ENCODE assay signal across 9 cellular contexts in the genomic region with DNA sequence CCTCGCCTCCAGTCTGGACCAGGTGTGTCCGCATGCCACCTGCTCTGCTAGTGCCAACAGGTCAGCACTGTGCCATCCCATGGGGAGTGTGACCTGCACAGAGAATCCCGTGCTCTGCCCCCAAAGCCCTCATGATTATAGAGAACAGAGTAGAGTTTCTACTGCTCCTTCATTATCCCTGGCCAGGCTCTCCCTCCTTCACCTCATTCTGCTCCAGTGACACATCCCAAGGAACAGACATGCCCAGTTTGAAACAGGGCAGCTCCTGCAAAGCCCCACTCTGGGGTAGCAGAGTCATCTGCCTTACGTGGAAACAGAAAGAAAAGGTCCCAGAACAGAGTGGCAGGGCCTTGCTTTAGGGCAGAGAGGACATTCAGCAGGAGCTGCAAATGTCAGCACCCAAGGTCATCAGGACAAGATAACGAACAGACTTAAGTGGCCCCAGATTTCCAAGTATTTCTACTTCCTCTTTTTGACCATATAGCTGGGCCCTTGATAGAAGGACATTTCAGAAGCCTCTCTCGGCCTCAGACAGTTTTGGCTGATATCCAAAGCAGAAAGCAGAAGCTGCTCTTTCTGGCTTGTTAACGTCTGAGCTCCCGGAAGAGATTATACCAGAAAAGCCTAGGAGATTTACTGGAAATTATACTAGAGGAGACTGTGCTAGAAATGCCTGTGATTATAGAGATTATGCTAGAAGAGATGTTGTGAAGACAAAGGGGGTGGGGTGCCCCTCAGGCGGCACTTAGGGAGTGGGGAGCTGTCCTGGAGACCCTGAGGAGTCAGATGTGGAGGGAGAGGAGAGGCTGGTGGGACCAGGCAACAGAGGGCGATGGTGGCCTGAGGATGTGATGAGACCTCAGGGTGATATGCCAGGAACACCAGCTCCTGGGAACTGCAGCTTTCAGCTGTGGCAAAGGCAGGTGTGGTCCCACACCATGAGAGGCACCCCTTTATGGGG. TPM values are rescaled to one million over a fixed set of nuclear protein-coding genes. Genes with fewer than 3 reads are reported as not detected.
DNase-seq lines count a peak whose midpoint lies in the region; ATAC-seq, FAIRE-seq and TF ChIP-seq lines count a peak whose summit lies in the region.
"Had no signal": no experiment of that assay in that cellular context is flagged by ENCODE, and none has a peak within 500 bp of the region (broad histone marks: within the 10 kb centered on the region; RNA-seq: fewer than 3 reads in every experiment).

No MANE protein-coding gene starts in this region.

- H3K4me1 ChIP-seq in BLaER1 treated with 17β-estradiol and CSF1 and Interleukin-3, amounts not matched to agents 10 nM and 100 nM: peaks cover 14 to 93% (median 49%) of the 10 kb centered on the region in 10 experiments

- no peaks in the 10 kb centered on the region for H3K27me3 ChIP-seq in BLaER1 treated with 17β-estradiol and CSF1 and Interleukin-3, amounts not matched to agents 10 nM and 100 nM

- no peaks in the 10 kb centered on the region for H3K9me3 Mint-ChIP-seq in activated naive CD4-positive, alpha-beta T cell treated with anti-CD3 and anti-CD28 coated beads, Interleukin-2, amount 50 U/mL, for 72 hours

- H3K36me3 ChIP-seq in BLaER1 treated with 17β-estradiol and CSF1 and Interleukin-3, amounts not matched to agents 10 nM and 100 nM: no peaks in the 10 kb centered on the region

- no peak for TF ChIP-seq POLR2A in H54 (IDR thresholded peaks at IDR 0.05; ENCODE audit: low read depth, low read length)

- ATAC-seq in activated naive CD4-positive, alpha-beta T cell treated with anti-CD3 and anti-CD28 coated beads, Interleukin-2, amount 50 U/mL, for 72 hours: no peak
- no peak for ATAC-seq in HG02970 (IDR thresholded peaks at IDR 0.05; ENCODE audit: low FRiP score, unreplicated experiment)

- peak in 58 of 76 experiments; percentile 5 to 91 (median 48) for DNase-seq in HUDEP-2 (lab: John Stamatoyannopoulos, UW; ENCODE audit: unreplicated experiment in 76 of 76)
- DNase-seq in amniotic epithelial cell (ENCODE audit: low read depth): peak; percentile 11
- peak; percentile 54 for DNase-seq in mucosa of gallbladder (ENCODE audit: low spot score)
- no peak for DNase-seq in activated CD8-positive, alpha-beta memory T cell treated with anti-CD3 and anti-CD28 coated beads, Interleukin-2, amount 50 U/mL, for 48 hours
- DNase-seq in activated naive CD4-positive, alpha-beta T cell treated with anti-CD3 and anti-CD28 coated beads, Interleukin-2, amount 50 U/mL, for 72 hours (ENCODE audit: low spot score in 2 of 2): no peak
- no peak for DNase-seq in H54 (ENCODE audit: insufficient read length, low spot score)

- no peaks in the 10 kb centered on the region for H3K9me3 ChIP-seq in BLaER1 treated with 17β-estradiol and CSF1 and Interleukin-3, amounts not matched to agents 10 nM and 100 nM (replicated peaks in 1 of 11)

- H4K20me1 ChIP-seq in BLaER1 treated with 17β-estradiol and CSF1 and Interleukin-3, amounts not matched to agents 10 nM and 100 nM: no peaks in the 10 kb centered on the region

- no peak for FAIRE-seq in H54 (lab: Jason Lieb, UNC)

- H3K4me3 ChIP-seq in BLaER1 treated with 17β-estradiol and CSF1 and Interleukin-3, amounts not matched to agents 10 nM and 100 nM: peak overlapping the region in 1 of 10 experiments; percentile 13; a peak in 1 of 20 replicates

- peak overlapping the region in 1 of 2 donors; percentile 25 for H3K27ac Mint-ChIP-seq in activated naive CD4-positive, alpha-beta T cell treated with anti-CD3 and anti-CD28 coated beads, Interleukin-2, amount 50 U/mL, for 72 hours

- peak overlapping the region; percentile 48 to 89 (median 74); a peak in 21 of 22 replicates for H3K27ac ChIP-seq in BLaER1 treated with 17β-estradiol and CSF1 and Interleukin-3, amounts not matched to agents 10 nM and 100 nM

- H3K36me3 Mint-ChIP-seq in activated naive CD4-positive, alpha-beta T cell treated with anti-CD3 and anti-CD28 coated beads, Interleukin-2, amount 50 U/mL, for 72 hours: no peaks in the 10 kb centered on the region

- peak overlapping the region; percentile 22 to 78 (median 64); a peak in 19 of 22 replicates for H3K9ac ChIP-seq in BLaER1 treated with 17β-estradiol and CSF1 and Interleukin-3, amounts not matched to agents 10 nM and 100 nM

- H3K4me2 ChIP-seq in BLaER1 treated with 17β-estradiol and CSF1 and Interleukin-3, amounts not matched to agents 10 nM and 100 nM: peak overlapping the region; percentile 47 to 91 (median 72)

RNA-seq across cellular contexts. Expression of a gene that starts 12.6 kb away (rescaled TPM):
- 304 TPM for total RNA-seq in mucosa of gallbladder
- total RNA-seq in activated naive CD4-positive, alpha-beta T cell treated with anti-CD3 and anti-CD28 coated beads, Interleukin-2, amount 50 U/mL, for 72 hours: not detected
- total RNA-seq: M059J had no signal

RNA-seq across cellular contexts. Expression of a gene that starts 13.0 kb away (rescaled TPM):
- total RNA-seq in mucosa of gallbladder: 246 TPM
- total RNA-seq in activated naive CD4-positive, alpha-beta T cell treated with anti-CD3 and anti-CD28 coated beads, Interleukin-2, amount 50 U/mL, for 72 hours: not detected

RNA-seq across cellular contexts. Expression of a gene that starts 50.4 kb away (rescaled TPM):
- 9.8 TPM for total RNA-seq in mucosa of gallbladder
- total RNA-seq in activated naive CD4-positive, alpha-beta T cell treated with anti-CD3 and anti-CD28 coated beads, Interleukin-2, amount 50 U/mL, for 72 hours: 100 to 1,000 TPM in 1 of 2 donors, 10 to 100 TPM in 1; 73.1 to 115 TPM
- total RNA-seq: M059J had no signal

Comparison
In these comparisons a context has a peak if more than half of its experiments do, and no peak if none do; other contexts are left out.
1. DNase-seq: peak in HUDEP-2 (58 of 76), amniotic epithelial cell (single experiment) and mucosa of gallbladder (single experiment); none in activated CD8-positive, alpha-beta memory T cell treated with anti-CD3 and anti-CD28 coated beads, Interleukin-2, amount 50 U/mL, for 48 hours (single experiment), activated naive CD4-positive, alpha-beta T cell treated with anti-CD3 and anti-CD28 coated beads, Interleukin-2, amount 50 U/mL, for 72 hours (0 of 2) and H54 (single experiment).
2. RNA of a gene that starts 12.6 kb away (total RNA-seq): 304 TPM in mucosa of gallbladder (single experiment); not detected in activated naive CD4-positive, alpha-beta T cell treated with anti-CD3 and anti-CD28 coated beads, Interleukin-2, amount 50 U/mL, for 72 hours; every median in the first group is over 100 times any median in the second.
3. RNA of a gene that starts 13.0 kb away (total RNA-seq): 246 TPM in mucosa of gallbladder (single experiment); not detected in activated naive CD4-positive, alpha-beta T cell treated with anti-CD3 and anti-CD28 coated beads, Interleukin-2, amount 50 U/mL, for 72 hours; every median in the first group is over 100 times any median in the second.